Comparison of ENCODE assay signal across 23 cellular contexts in genomic region chr2:10242451-10242850, GRCh38.
DNase-seq lines count a peak whose midpoint lies in the region; ATAC-seq, FAIRE-seq and TF ChIP-seq lines count a peak whose summit lies in the region.
"Had no signal": no experiment of that assay in that cellular context is flagged by ENCODE, and none has a peak within 500 bp of the region (broad histone marks: within the 10 kb centered on the region; RNA-seq: fewer than 3 reads in every experiment).

No MANE protein-coding gene starts in this region.

- no peak for TF ChIP-seq POLR2A in K562 (conservative IDR thresholded peaks at IDR 0.05)
- TF ChIP-seq POLR2A in right lobe of liver (IDR thresholded peaks at IDR 0.05), result no peak

- no peaks in the 10 kb centered on the region for H3F3A ChIP-seq in SK-N-SH (replicated peaks; ENCODE audit: insufficient read depth)

- BruUV-seq in K562 (replicated peaks; lab: Mats Ljungman, UMichigan), result no TSS peak

- H3K9ac ChIP-seq in K562 (ENCODE audit: insufficient read depth in 1 of 2, low read depth in 2 of 2, low read length in 2 of 2) (no peak overlapping the region), SK-N-SH (no peak overlapping the region)

- no peak for FAIRE-seq in K562 (lab: Jason Lieb, UNC)
- FAIRE-seq: HTR-8/SVneo, RCC 7860 had no signal

- H3K4me2 ChIP-seq in K562 (ENCODE audit: insufficient read depth, low read length) (no peak overlapping the region), SK-N-SH (no peak overlapping the region)

- CTCF ChIA-PET in K562 (lab: Yijun Ruan, JAX; ENCODE audit: low intra/inter-chr PET ratio) (no interaction called here), SK-N-SH (lab: Yijun Ruan, JAX) (interaction anchor here (1.1 kb wide), 2 partner anchors 19 to 54 kb away, joined by 3 to 4 read pairs; no protein-coding TSS in a partner anchor)

- no peak for TF ChIP-seq EP300 in K562 (IDR thresholded peaks at IDR 0.05; ENCODE audit: low read length)
- no peak for TF ChIP-seq EP300 in SK-N-SH (IDR thresholded peaks at IDR 0.05; ENCODE audit: borderline replicate concordance in 1 of 2, low read depth in 1 of 2, low read length in 1 of 2)

- peak; percentile 10 for DNase-seq in left cardiac atrium
- no peak for DNase-seq in left ventricle myocardium superior
- no peak for DNase-seq in K562 (ENCODE audit: extremely low read depth in 1 of 4, low spot score in 3 of 4)
- peak in 2 of 3 donors; percentile 11 to 31 for DNase-seq in right lobe of liver
- peak; percentile 52 for DNase-seq in upper lobe of right lung
- DNase-seq in OCI-M2 (lab: John Stamatoyannopoulos, UW; ENCODE audit: unreplicated experiment), result no peak
- DNase-seq in NCI-H128 (lab: John Stamatoyannopoulos, UW; ENCODE audit: unreplicated experiment), result no peak
- no peak for DNase-seq in SK-N-SH
- DNase-seq: GF-D8, GOT3, HCEC 1CT, IMR-90, MV-4-11, NCI-H1105 treated with DMSO at 0.1 percent for 48 hours, NCI-H1694, NCI-H2081, NCI-H2171 treated with DMSO at 0.1 percent for 48 hours, NCI-H446, NCI-H526 had no signal

- in situ Hi-C loops in K562 (cut with MboI), result no loop called here

- H3K9me2 ChIP-seq in SK-N-SH, result no peaks in the 10 kb centered on the region

- POLR2A ChIA-PET in K562 (lab: Yijun Ruan, JAX) (interaction anchor here (1.3 to 1.7 kb wide), 2 partner anchors 21 to 204 kb away, joined by 3 to 4 read pairs; no protein-coding TSS in a partner anchor), SK-N-SH (lab: Yijun Ruan, JAX) (no interaction called here)

- H3K9me3 ChIP-seq in K562 (replicated peaks; ENCODE audit: control insufficient read depth, insufficient read depth, low read depth, low read length) (no peaks in the 10 kb centered on the region), right lobe of liver (no peaks in the 10 kb centered on the region), upper lobe of right lung (no peaks in the 10 kb centered on the region), SK-N-SH (no peaks in the 10 kb centered on the region)

- TF ChIP-seq CTCF in K562 (IDR thresholded peaks at IDR 0.05 in 2 of 3, conservative IDR thresholded peaks at IDR 0.05 in 1 of 3; ENCODE audit: insufficient read depth in 2 of 3, low read depth in 1 of 3, low read length in 3 of 3) (no peak), right lobe of liver (IDR thresholded peaks at IDR 0.05) (no peak), upper lobe of right lung (IDR thresholded peaks at IDR 0.05) (no peak), SK-N-SH (IDR thresholded peaks at IDR 0.05) (no peak)

- H3K27me3 ChIP-seq in K562 (ENCODE audit: control insufficient read depth in 2 of 2, insufficient read depth in 2 of 2, low read length in 2 of 2) (peaks cover 14 to 45% of the 10 kb centered on the region in 2 experiments; a peak in 4 of 5 replicates), right lobe of liver (no peaks in the 10 kb centered on the region), upper lobe of right lung (no peaks in the 10 kb centered on the region), SK-N-SH (ENCODE audit: insufficient read depth) (no peaks in the 10 kb centered on the region)

- no peaks in the 10 kb centered on the region for H3K9me1 ChIP-seq in K562 (ENCODE audit: control insufficient read depth, insufficient read depth, low read length)

- ATAC-seq in left cardiac atrium (no peak), left ventricle myocardium superior (no peak), K562 (no peak), right lobe of liver (no peak), upper lobe of right lung (no peak)
- ATAC-seq: Right ventricle myocardium inferior had no signal

- H3K4me3 ChIP-seq in K562, result no peak overlapping the region
- no peak overlapping the region for H3K4me3 ChIP-seq in right lobe of liver
- H3K4me3 ChIP-seq in upper lobe of right lung, result no peak overlapping the region
- H3K4me3 ChIP-seq in SK-N-SH (ENCODE audit: low read depth in 2 of 2, low read length in 1 of 2), result no peak overlapping the region

- H3K79me2 ChIP-seq in K562 (ENCODE audit: control insufficient read depth, insufficient read depth, low read length), result no peaks in the 10 kb centered on the region
- no peaks in the 10 kb centered on the region for H3K79me2 ChIP-seq in SK-N-SH (ENCODE audit: insufficient read depth)

- no peak overlapping the region for H2AFZ ChIP-seq in K562 (ENCODE audit: low read depth, low read length)
- H2AFZ ChIP-seq in SK-N-SH (ENCODE audit: low read depth), result no peak overlapping the region

- intact Hi-C loops in left cardiac atrium (cut with DNase I), result no loop called here
- intact Hi-C loops in left ventricle myocardium superior (cut with micrococcal nuclease), result no loop called here
- intact Hi-C loops in K562 (cut with micrococcal nuclease), result no loop called here
- intact Hi-C loops in right lobe of liver (cut with DNase I), result no loop called here
- intact Hi-C loops in upper lobe of right lung (cut with DNase I), result no loop called here

- WGBS in K562 (ENCODE audit: insufficient coverage, low coverage, missing lambda C conversion rate), result 54% methylated on average over 14 of the region's 15 CpGs
- 100% methylated on average over 3 of the region's 15 CpGs for WGBS in right lobe of liver (ENCODE audit: insufficient coverage, low coverage, low lambda C conversion rate, missing lambda C conversion rate)
- WGBS in SK-N-SH (ENCODE audit: low lambda C conversion rate), result 95% methylated on average over 14 of the region's 15 CpGs

- H4K20me1 ChIP-seq in K562 (replicated peaks; ENCODE audit: control insufficient read depth, insufficient read depth, low read length), result no peaks in the 10 kb centered on the region
- H4K20me1 ChIP-seq in SK-N-SH (ENCODE audit: insufficient read depth), result no peaks in the 10 kb centered on the region

- TF ChIP-seq RAD21 in K562 (CRISPR knock-in tag; conservative IDR thresholded peaks at IDR 0.05 in 1 of 2, IDR thresholded peaks at IDR 0.05 in 1 of 2), result no peak
- no peak for TF ChIP-seq RAD21 in SK-N-SH (IDR thresholded peaks at IDR 0.05; ENCODE audit: low read length)

- H3K36me3 ChIP-seq in K562 (ENCODE audit: control insufficient read depth, insufficient read depth, low read length) (no peaks in the 10 kb centered on the region), right lobe of liver (no peaks in the 10 kb centered on the region), upper lobe of right lung (no peaks in the 10 kb centered on the region), SK-N-SH (replicated peaks in 1 of 2; ENCODE audit: control insufficient read depth in 1 of 2, insufficient read depth in 2 of 2, low read length in 1 of 2) (no peaks in the 10 kb centered on the region)

- H3K4me1 ChIP-seq in K562 (replicated peaks in 1 of 2; ENCODE audit: control insufficient read depth in 2 of 2, insufficient read depth in 2 of 2, low read length in 2 of 2) (peaks cover 0 to 28% of the 10 kb centered on the region in 2 experiments; a peak in 3 of 5 replicates), right lobe of liver (no peaks in the 10 kb centered on the region), upper lobe of right lung (no peaks in the 10 kb centered on the region), SK-N-SH (ENCODE audit: control insufficient read depth in 1 of 2, insufficient read depth in 2 of 2, low read depth in 1 of 2, low read length in 1 of 2) (no peaks in the 10 kb centered on the region; a peak in 1 of 4 replicates)

- H3K27ac ChIP-seq in K562 (ENCODE audit: extremely low read depth, low read depth, low read length) (no peak overlapping the region), right lobe of liver (no peak overlapping the region), upper lobe of right lung (no peak overlapping the region), SK-N-SH (ENCODE audit: low read depth in 2 of 2, low read length in 1 of 2) (no peak overlapping the region)
- H3K27ac ChIP-seq: C4-2B had no signal

TF ChIP-seq in K562, 482 proteins besides CTCF, POLR2A, EP300 and RAD21:
- TF ChIP-seq ZBTB33 (CRISPR knock-in tag; IDR thresholded peaks at IDR 0.05), result 0 out of 2 replicates have a peak, but pooled peaks have one; percentile 39
- TF ChIP-seq POLR2AphosphoS5 (IDR thresholded peaks at IDR 0.05; ENCODE audit: control insufficient read depth, insufficient read depth, low read depth, low read length), result no peak

TF ChIP-seq in SK-N-SH, 30 proteins besides CTCF, POLR2A, EP300 and RAD21:
- TF ChIP-seq USF2 (IDR thresholded peaks at IDR 0.05; ENCODE audit: borderline replicate concordance, low read depth, low read length) (no peak), TEAD4 (IDR thresholded peaks at IDR 0.05; ENCODE audit: borderline replicate concordance, insufficient read depth) (no peak), SMC3 (IDR thresholded peaks at IDR 0.05; ENCODE audit: low read depth, low read length) (no peak), CHD2 (IDR thresholded peaks at IDR 0.05; ENCODE audit: low read length, partially characterized antibody) (no peak), MXI1 (IDR thresholded peaks at IDR 0.05; ENCODE audit: low read depth, low read length) (no peak), EZH2phosphoT487 (IDR thresholded peaks at IDR 0.05; ENCODE audit: borderline replicate concordance, low read depth) (no peak), ZBTB33 (IDR thresholded peaks at IDR 0.05; ENCODE audit: borderline replicate concordance, low read depth) (no peak)

Comparison
In these comparisons a context has a peak if more than half of its experiments do, and no peak if none do; other contexts are left out.
1. DNase-seq: peak in left cardiac atrium (single experiment), right lobe of liver (2 of 3) and upper lobe of right lung (single experiment); none in left ventricle myocardium superior (single experiment), K562 (0 of 4), OCI-M2 (single experiment), NCI-H128 (single experiment) and SK-N-SH (single experiment).